In genomic region chr17:75869282-75870141, GRCh38 we compare ENCODE assay signal across 1 cellular context.
TF ChIP-seq lines count a peak whose summit lies in the region.

No MANE protein-coding gene starts in this region.

TF ChIP-seq in HepG2, 621 proteins besides CTCF, POLR2A, EP300 and RAD21 (continued from another document and continues in another):
- TF ChIP-seq ZNF362 (CRISPR knock-in tag; IDR thresholded peaks at IDR 0.05; ENCODE audit: borderline replicate concordance) (peak; percentile 95), TBX3 (IDR thresholded peaks at IDR 0.05; ENCODE audit: borderline replicate concordance) (peak; percentile 83), MEIS2 (CRISPR knock-in tag; IDR thresholded peaks at IDR 0.05) (0 out of 2 replicates have a peak, but pooled peaks have one; percentile 32), CEBPZ (IDR thresholded peaks at IDR 0.05; ENCODE audit: low read length) (no peak), ZNF468 (CRISPR knock-in tag; IDR thresholded peaks at IDR 0.05) (no peak), CERS6 (CRISPR knock-in tag; IDR thresholded peaks at IDR 0.05) (no peak), ZNF256 (CRISPR knock-in tag; conservative IDR thresholded peaks at IDR 0.05) (no peak), ZNF775 (CRISPR knock-in tag; IDR thresholded peaks at IDR 0.05; ENCODE audit: borderline replicate concordance) (peak; percentile 75; the same call in 1 of the 2 replicates), RFXAP (CRISPR knock-in tag; IDR thresholded peaks at IDR 0.05; ENCODE audit: borderline replicate concordance) (no peak), ZNF557 (CRISPR knock-in tag; IDR thresholded peaks at IDR 0.05) (no peak), ZSCAN25 (CRISPR knock-in tag; IDR thresholded peaks at IDR 0.05) (peak; percentile 41; the same call in 1 of the 2 replicates), SETDB1 (CRISPR knock-in tag; IDR thresholded peaks at IDR 0.05; ENCODE audit: borderline replicate concordance) (no peak), CENPX (CRISPR knock-in tag; IDR thresholded peaks at IDR 0.05) (no peak), ZNF18 (CRISPR knock-in tag; IDR thresholded peaks at IDR 0.05; ENCODE audit: insufficient replicate concordance) (peak; percentile 96), ZNF609 (CRISPR knock-in tag; IDR thresholded peaks at IDR 0.05; ENCODE audit: borderline replicate concordance) (peak; percentile 77; the same call in 1 of the 2 replicates), SNAI1 (CRISPR knock-in tag; IDR thresholded peaks at IDR 0.05; ENCODE audit: borderline replicate concordance) (no peak), ZNF670 (CRISPR knock-in tag; IDR thresholded peaks at IDR 0.05; ENCODE audit: borderline replicate concordance) (no peak), NCOA5 (CRISPR knock-in tag; IDR thresholded peaks at IDR 0.05) (no peak), ZNF550 (CRISPR knock-in tag; IDR thresholded peaks at IDR 0.05; ENCODE audit: borderline replicate concordance) (peak; percentile 17; the same call in 1 of the 2 replicates), ZNF703 (CRISPR knock-in tag; IDR thresholded peaks at IDR 0.05; ENCODE audit: borderline replicate concordance) (no peak; the same call in 1 of the 2 replicates), ZFYVE20 (CRISPR knock-in tag; IDR thresholded peaks at IDR 0.05; ENCODE audit: borderline replicate concordance, low read depth) (no peak), NONO (IDR thresholded peaks at IDR 0.05) (no peak), NONO (CRISPR knock-in tag; conservative IDR thresholded peaks at IDR 0.05) (no peak), ZBTB1 (CRISPR knock-in tag; IDR thresholded peaks at IDR 0.05; ENCODE audit: borderline replicate concordance) (no peak), HES4 (CRISPR knock-in tag; IDR thresholded peaks at IDR 0.05; ENCODE audit: borderline replicate concordance) (0 out of 2 replicates have a peak, but pooled peaks have one; percentile 18), ZNF30 (CRISPR knock-in tag; IDR thresholded peaks at IDR 0.05) (no peak), ZNF644 (CRISPR knock-in tag; IDR thresholded peaks at IDR 0.05; ENCODE audit: low read depth) (no peak; the same call in 1 of the 2 replicates), MAX (IDR thresholded peaks at IDR 0.05) (peak; percentile 59), MLX (CRISPR knock-in tag; IDR thresholded peaks at IDR 0.05) (0 out of 2 replicates have a peak, but pooled peaks have one; percentile 14), ZNF580 (CRISPR knock-in tag; IDR thresholded peaks at IDR 0.05; ENCODE audit: borderline replicate concordance, low read depth) (peak; percentile 44; the same call in 1 of the 2 replicates), ZNF704 (CRISPR knock-in tag; IDR thresholded peaks at IDR 0.05; ENCODE audit: borderline replicate concordance) (0 out of 2 replicates have a peak, but pooled peaks have one; percentile 64), ZNF224 (CRISPR knock-in tag; IDR thresholded peaks at IDR 0.05) (0 out of 2 replicates have a peak, but pooled peaks have one; percentile 70), REPIN1 (CRISPR knock-in tag; IDR thresholded peaks at IDR 0.05; ENCODE audit: borderline replicate concordance, low read depth) (peak; percentile 77; the same call in 1 of the 2 replicates), GPN1 (CRISPR knock-in tag; IDR thresholded peaks at IDR 0.05; ENCODE audit: borderline replicate concordance) (no peak), MED1 (CRISPR knock-in tag; IDR thresholded peaks at IDR 0.05) (peak; percentile 86), NFE2L2 (IDR thresholded peaks at IDR 0.05; ENCODE audit: low read length) (no peak), ZNF678 (CRISPR knock-in tag; IDR thresholded peaks at IDR 0.05) (peak; percentile 70; the same call in 1 of the 2 replicates), ZNF496 (CRISPR knock-in tag; IDR thresholded peaks at IDR 0.05; ENCODE audit: insufficient replicate concordance) (no peak), HNRNPLL (IDR thresholded peaks at IDR 0.05; ENCODE audit: low read depth, low read length, poor library complexity, severe bottlenecking) (peak; percentile 51), NR3C1 (CRISPR knock-in tag; IDR thresholded peaks at IDR 0.05) (no peak), ZFP36L2 (CRISPR knock-in tag; IDR thresholded peaks at IDR 0.05) (no peak; the same call in 1 of the 2 replicates), PLRG1 (conservative IDR thresholded peaks at IDR 0.05) (no peak), ZNF564 (CRISPR knock-in tag; IDR thresholded peaks at IDR 0.05) (peak; percentile 77), NFE2 (CRISPR knock-in tag; IDR thresholded peaks at IDR 0.05) (peak; percentile 29; the same call in 1 of the 2 replicates), PCBP2 (optimal IDR thresholded peaks at IDR 0.05; ENCODE audit: low read depth, low read length, poor library complexity, severe bottlenecking) (peak; percentile 63), ZNF605 (CRISPR knock-in tag; IDR thresholded peaks at IDR 0.05) (no peak), ASH2L (IDR thresholded peaks at IDR 0.05; ENCODE audit: insufficient read length, low read depth, low read length) (no peak), ZNF816 (CRISPR knock-in tag; IDR thresholded peaks at IDR 0.05; ENCODE audit: borderline replicate concordance) (peak; percentile 66; the same call in 1 of the 2 replicates), BRF2 (CRISPR knock-in tag; IDR thresholded peaks at IDR 0.05) (no peak), ZNF788 (CRISPR knock-in tag; IDR thresholded peaks at IDR 0.05; ENCODE audit: borderline replicate concordance) (peak; percentile 51; the same call in 1 of the 2 replicates), SOX13 (IDR thresholded peaks at IDR 0.05) (no peak; the same call in 1 of the 2 replicates), SOX13 (CRISPR knock-in tag; conservative IDR thresholded peaks at IDR 0.05 in 1 of 2, IDR thresholded peaks at IDR 0.05 in 1 of 2) (peak in 1 of 2 experiments; percentile 96; a peak in 2 of 4 replicates), TEAD2 (CRISPR knock-in tag; IDR thresholded peaks at IDR 0.05) (no peak), ZNF598 (CRISPR knock-in tag; IDR thresholded peaks at IDR 0.05; ENCODE audit: borderline replicate concordance) (no peak), CHD2 (IDR thresholded peaks at IDR 0.05; ENCODE audit: low read depth, low read length) (no peak), SRSF9 (IDR thresholded peaks at IDR 0.05; ENCODE audit: borderline replicate concordance, insufficient read depth, low read depth, low read length, poor library complexity, severe bottlenecking) (no peak)
